31 cellular contexts compared by ENCODE assay signal in the genomic region with DNA sequence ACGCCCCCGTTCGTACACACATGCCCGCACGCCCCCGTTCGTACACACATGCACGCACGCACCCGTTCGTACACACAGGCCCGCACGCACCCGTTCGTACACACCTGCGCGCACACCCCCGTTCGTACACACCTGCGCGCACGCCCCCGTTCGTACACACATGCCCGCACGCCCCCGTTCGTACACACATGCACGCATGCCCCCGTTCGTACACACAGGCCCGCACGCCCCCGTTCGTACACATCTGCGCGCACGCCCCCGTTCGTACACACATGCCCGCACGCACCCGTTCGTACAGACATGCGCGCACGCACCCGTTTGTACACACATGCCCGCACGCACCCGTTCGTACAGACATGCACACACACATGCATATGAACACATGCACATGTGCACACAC. TPM values are rescaled to one million over a fixed set of nuclear protein-coding genes. Genes with fewer than 3 reads are reported as not detected.
"Had no signal": no experiment of that assay in that cellular context is flagged by ENCODE, and none has a peak within 500 bp of the region (broad histone marks: within the 10 kb centered on the region; RNA-seq: fewer than 3 reads in every experiment).

No MANE protein-coding gene starts in this region.

- H3K36me3 Mint-ChIP-seq: activated naive CD4-positive, alpha-beta T cell treated with anti-CD3 and anti-CD28 coated beads, Interleukin-2, amount 50 U/mL, for 72 hours; T-cell had no signal

- H3K27ac Mint-ChIP-seq: activated B cell treated with CpG ODN at 0.5 μM for 24 hours; activated CD8-positive, alpha-beta T cell treated with anti-CD3 and anti-CD28 coated beads for 36 hours; activated naive CD4-positive, alpha-beta T cell treated with anti-CD3 and anti-CD28 coated beads, Interleukin-2, amount 50 U/mL, for 72 hours; activated T-cell treated with anti-CD3 and anti-CD28 coated beads, Interleukin-2, amount 50 U/mL, for 72 hours; activated T-helper 17 cell treated with anti-CD3 and anti-CD28 coated beads, Interleukin-2, amount 50 U/mL, for 72 hours; T-cell; T-helper 17 cell had no signal

- H3K4me3 Mint-ChIP-seq: activated B cell treated with CpG ODN at 0.5 μM for 24 hours; activated CD8-positive, alpha-beta T cell treated with anti-CD3 and anti-CD28 coated beads for 36 hours; activated T-cell treated with anti-CD3 and anti-CD28 coated beads, Interleukin-2, amount 50 U/mL, for 72 hours; activated T-helper 17 cell treated with anti-CD3 and anti-CD28 coated beads, Interleukin-2, amount 50 U/mL, for 72 hours; T-cell; T-helper 17 cell had no signal

- ATAC-seq: activated CD8-positive, alpha-beta T cell treated with anti-CD3 and anti-CD28 coated beads for 36 hours; activated naive CD4-positive, alpha-beta T cell treated with anti-CD3 and anti-CD28 coated beads, Interleukin-2, amount 50 U/mL, for 72 hours; activated T-cell treated with anti-CD3 and anti-CD28 coated beads, Interleukin-2, amount 50 U/mL, for 72 hours; activated T-helper 17 cell treated with anti-CD3 and anti-CD28 coated beads, Interleukin-2, amount 50 U/mL, for 72 hours; body of pancreas; Panc1; T-cell; T-helper 17 cell had no signal

- H3K9me3 Mint-ChIP-seq: activated B cell treated with CpG ODN at 0.5 μM for 24 hours; activated T-helper 17 cell treated with anti-CD3 and anti-CD28 coated beads, Interleukin-2, amount 50 U/mL, for 72 hours had no signal

- H3K27me3 Mint-ChIP-seq: activated CD8-positive, alpha-beta T cell treated with anti-CD3 and anti-CD28 coated beads for 36 hours; activated T-helper 17 cell treated with anti-CD3 and anti-CD28 coated beads, Interleukin-2, amount 50 U/mL, for 72 hours; T-cell; T-helper 17 cell had no signal

- FAIRE-seq: astrocyte had no signal

- DNase-seq: activated B cell treated with CpG ODN at 0.5 μM for 24 hours; activated CD4-positive, alpha-beta T cell treated with anti-CD3 and anti-CD28 coated beads for 4 hours; activated CD4-positive, CD25-positive, alpha-beta regulatory T cell treated with anti-CD3 and anti-CD28 coated beads, Interleukin-2, amount 50 U/mL, for 72 hours; activated CD8-positive, alpha-beta T cell treated with anti-CD3 and anti-CD28 coated beads for 36 hours; activated effector memory CD4-positive, alpha-beta T cell treated with anti-CD3 and anti-CD28 coated beads, Interleukin-2, amount 50 U/mL, for 16 hours; activated naive CD4-positive, alpha-beta T cell; activated T-cell treated with anti-CD3 and anti-CD28 coated beads, Interleukin-2, amount 50 U/mL, for 1 hour; activated T-cell treated with anti-CD3 and anti-CD28 coated beads, Interleukin-2, amount 50 U/mL, for 72 hours; adrenal gland; body of pancreas; caudate nucleus; Karpas-422; KBM-7; NCI-H187 treated with DMSO at 0.1 percent for 48 hours; NCI-H226; NCI-H446 treated with DMSO at 0.1 percent for 48 hours; NCI-H524; SHP77 treated with DMSO at 0.1 percent for 48 hours; SK-N-SH; T-cell; T-helper 17 cell; T-helper 9 cell had no signal

RNA-seq across cellular contexts. Expression of a gene that starts 45.7 kb away (rescaled TPM):
- total RNA-seq: activated B cell treated with CpG ODN at 0.5 μM for 24 hours; activated CD8-positive, alpha-beta memory T cell treated with anti-CD3 and anti-CD28 coated beads for 36 hours; activated CD8-positive, alpha-beta T cell treated with anti-CD3 and anti-CD28 coated beads for 36 hours; activated naive CD4-positive, alpha-beta T cell treated with anti-CD3 and anti-CD28 coated beads, Interleukin-2, amount 50 U/mL, for 72 hours; activated T-cell treated with anti-CD3 and anti-CD28 coated beads, Interleukin-2, amount 50 U/mL, for 72 hours; activated T-helper 17 cell treated with anti-CD3 and anti-CD28 coated beads, Interleukin-2, amount 50 U/mL, for 72 hours; adrenal gland; astrocyte; body of pancreas; breast epithelium; MCF 10A; RPMI7951; SJSA1; T-cell; T-helper 17 cell had no signal
